In the genomic region with DNA sequence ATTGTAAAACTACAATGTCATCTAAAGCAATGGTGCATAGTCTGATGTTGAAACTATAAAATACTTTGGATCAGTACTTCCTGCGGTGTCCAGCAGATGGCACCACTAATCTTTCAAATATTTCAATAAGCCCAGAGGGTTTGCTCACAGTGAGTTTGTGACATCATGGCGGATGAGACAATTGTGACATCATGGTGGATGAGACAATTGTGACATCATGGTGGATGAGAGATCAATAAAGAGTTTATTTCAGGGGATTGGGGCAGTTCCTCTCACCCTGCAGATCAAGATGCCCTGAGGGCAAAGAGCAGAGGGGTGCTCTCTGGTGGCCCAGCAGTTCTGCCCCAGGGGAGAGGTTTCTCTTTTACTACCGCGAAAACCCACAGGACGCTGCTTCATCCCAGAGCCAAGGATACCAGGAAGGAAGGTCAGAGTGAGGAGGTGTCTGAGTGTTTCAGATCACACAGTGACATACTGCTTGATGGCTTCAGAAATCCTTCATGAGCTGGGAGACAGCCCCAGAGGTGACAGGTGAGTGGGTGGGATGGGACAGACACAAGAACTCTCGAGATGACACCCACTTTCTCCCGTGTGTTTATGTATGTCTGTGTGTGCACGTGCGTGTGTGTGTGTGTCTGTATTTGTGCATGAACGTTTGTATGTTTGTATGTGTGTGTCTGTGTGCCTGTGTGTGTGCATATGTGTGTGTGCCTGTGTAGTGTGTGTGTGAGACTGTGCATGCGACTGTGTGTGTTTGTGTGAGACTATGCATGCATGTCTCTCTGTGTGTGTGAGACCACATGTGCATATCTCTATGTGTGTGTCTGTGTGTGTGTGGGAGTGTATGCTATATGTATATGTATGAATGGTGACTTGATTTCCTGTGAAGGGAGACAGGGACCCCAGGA, we compare ENCODE assay signal across 1 cellular context.
TF ChIP-seq lines count a peak whose summit lies in the region.

No MANE protein-coding gene starts in this region.

TF ChIP-seq in neural cell, 6 proteins besides CTCF, POLR2A, EP300 and RAD21:
- TF ChIP-seq SMC3 (conservative IDR thresholded peaks at IDR 0.05; ENCODE audit: poor library complexity), result peak; percentile 96
- no peak for TF ChIP-seq POLR2AphosphoS5 (IDR thresholded peaks at IDR 0.05)
